ENCODE assay signal across 8 cellular contexts in the genomic region with DNA sequence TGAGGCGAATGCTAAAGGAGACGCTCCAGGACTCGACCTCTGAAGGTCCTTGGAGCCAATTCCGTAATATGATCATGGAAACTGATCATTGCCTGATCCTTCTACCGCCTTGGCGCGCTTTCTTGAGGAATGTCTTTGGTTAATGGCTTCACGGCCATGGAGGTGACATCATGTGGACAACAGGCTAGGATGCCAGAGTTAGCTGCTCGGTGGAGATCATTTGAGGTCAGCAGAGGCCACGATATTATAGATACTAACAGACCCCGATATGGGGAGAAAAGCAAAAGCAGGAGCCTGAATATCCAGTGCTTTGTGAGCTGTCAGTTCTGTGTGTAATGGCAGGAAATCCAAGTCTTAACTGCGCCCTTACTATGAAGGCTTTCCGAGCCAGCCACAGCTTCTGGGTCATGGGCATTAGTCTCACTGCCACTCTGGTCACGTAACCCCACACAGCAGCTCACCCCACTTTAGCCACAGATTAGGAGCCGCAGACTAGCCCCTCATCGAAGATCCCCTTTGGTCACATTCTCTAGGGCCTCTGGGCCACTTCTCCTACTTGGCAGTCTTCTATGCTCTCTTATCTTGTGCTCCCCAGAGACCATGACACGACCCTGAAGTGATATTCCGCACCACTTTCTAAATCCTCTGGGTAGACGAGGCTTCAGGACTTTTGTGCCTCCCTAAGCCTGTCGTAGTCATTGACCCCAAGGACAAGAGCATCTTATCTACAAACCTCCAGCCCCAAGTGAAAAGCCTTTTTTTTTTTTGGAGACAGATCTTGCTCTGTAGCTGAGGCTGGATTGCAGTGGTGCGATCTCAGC. TPM values are rescaled to one million over a fixed set of nuclear protein-coding genes. Genes with fewer than 3 reads are reported as not detected.
A peak's percentile ranks its signal among the peaks of the same experiment; 100 is the strongest.
DNase-seq lines count a peak whose midpoint lies in the region; ATAC-seq and TF ChIP-seq lines count a peak whose summit lies in the region.

No MANE protein-coding gene starts in this region.

- peak overlapping the region; percentile 99 for H3K4me3 Mint-ChIP-seq in stimulated activated naive CD8-positive, alpha-beta T cell treated with anti-CD3 and anti-CD28 coated beads, Interleukin-15, Interleukin-2, amounts not matched to agents 100 ng/mL and 50 ng/mL, for 24 hours
- H3K4me3 Mint-ChIP-seq in immature natural killer cell: peak overlapping the region; percentile 94 to 96 (median 94)

- H3K27ac ChIP-seq in angular gyrus (ENCODE audit: low read depth, low read length) (peak overlapping the region; percentile 81), suprapubic skin (peak overlapping the region; percentile 94)

- ATAC-seq in stimulated activated naive CD8-positive, alpha-beta T cell treated with anti-CD3 and anti-CD28 coated beads, Interleukin-15, Interleukin-2, amounts not matched to agents 100 U/mL and 50 U/mL, for 24 hours: no peak
- ATAC-seq in GM21528 (IDR thresholded peaks at IDR 0.05; ENCODE audit: low FRiP score, unreplicated experiment): no peak

- TF ChIP-seq EP300 in suprapubic skin (IDR thresholded peaks at IDR 0.05): no peak

- WGBS in suprapubic skin: 33% methylated on average over 20 of the region's 21 CpGs

- H3K36me3 Mint-ChIP-seq in stimulated activated naive CD8-positive, alpha-beta T cell treated with anti-CD3 and anti-CD28 coated beads, Interleukin-15, Interleukin-2, amounts not matched to agents 100 ng/mL and 50 ng/mL, for 24 hours (ENCODE audit: low read depth): peaks cover 48% of the 10 kb centered on the region
- H3K36me3 Mint-ChIP-seq in immature natural killer cell: no peaks in the 10 kb centered on the region

- no peak for DNase-seq in stimulated activated naive CD8-positive, alpha-beta T cell treated with anti-CD3 and anti-CD28 coated beads, Interleukin-15, Interleukin-2, amounts not matched to agents 100 U/mL and 50 U/mL, for 24 hours
- DNase-seq in immature natural killer cell (no peak), suprapubic skin (ENCODE audit: low spot score in 2 of 2) (peak in 1 of 2 donors; percentile 63), globus pallidus (ENCODE audit: low spot score) (no peak), LoVo (ENCODE audit: low spot score) (no peak)

- no peaks in the 10 kb centered on the region for H3K27me3 Mint-ChIP-seq in stimulated activated naive CD8-positive, alpha-beta T cell treated with anti-CD3 and anti-CD28 coated beads, Interleukin-15, Interleukin-2, amounts not matched to agents 100 ng/mL and 50 ng/mL, for 24 hours
- peaks cover 0 to 3% (median 2%) of the 10 kb centered on the region in 3 donors for H3K27me3 Mint-ChIP-seq in immature natural killer cell (ENCODE audit: low read depth in 3 of 3)

- peak overlapping the region; percentile 97 for H3K27ac Mint-ChIP-seq in stimulated activated naive CD8-positive, alpha-beta T cell treated with anti-CD3 and anti-CD28 coated beads, Interleukin-15, Interleukin-2, amounts not matched to agents 100 ng/mL and 50 ng/mL, for 24 hours
- peak overlapping the region; percentile 98 to 99 (median 98) for H3K27ac Mint-ChIP-seq in immature natural killer cell

- no peaks in the 10 kb centered on the region for H3K9me3 Mint-ChIP-seq in stimulated activated naive CD8-positive, alpha-beta T cell treated with anti-CD3 and anti-CD28 coated beads, Interleukin-15, Interleukin-2, amounts not matched to agents 100 ng/mL and 50 ng/mL, for 24 hours
- no peaks in the 10 kb centered on the region for H3K9me3 Mint-ChIP-seq in immature natural killer cell

- H3K36me3 ChIP-seq in suprapubic skin: peaks cover 10% of the 10 kb centered on the region

- H3K4me3 ChIP-seq in suprapubic skin: peak overlapping the region; percentile 75

- no peaks in the 10 kb centered on the region for H3K27me3 ChIP-seq in suprapubic skin

- no peak for TF ChIP-seq POLR2A in suprapubic skin (IDR thresholded peaks at IDR 0.05)

- H3K4me1 Mint-ChIP-seq in stimulated activated naive CD8-positive, alpha-beta T cell treated with anti-CD3 and anti-CD28 coated beads, Interleukin-15, Interleukin-2, amounts not matched to agents 100 ng/mL and 50 ng/mL, for 24 hours (ENCODE audit: low read depth): peaks cover 56% of the 10 kb centered on the region
- H3K4me1 Mint-ChIP-seq in immature natural killer cell: peaks cover 48 to 65% of the 10 kb centered on the region in 2 donors

- H3K9me3 ChIP-seq in suprapubic skin: no peaks in the 10 kb centered on the region

- no peak for TF ChIP-seq CTCF in suprapubic skin (IDR thresholded peaks at IDR 0.05)

- peaks cover 54% of the 10 kb centered on the region for H3K4me1 ChIP-seq in suprapubic skin

RNA-seq across cellular contexts. Expression of gene CS, which starts 0.7 kb away (rescaled TPM):
- polyA plus RNA-seq in immature natural killer cell: 10 to 100 TPM; 41.7 to 82.2 (median 67.3) TPM
- total RNA-seq in suprapubic skin: 100 to 1,000 TPM; 176 to 218 (median 179) TPM

RNA-seq across cellular contexts. Expression of gene CNPY2, which starts 14.9 kb away (rescaled TPM):
- polyA plus RNA-seq in immature natural killer cell: 100 to 1,000 TPM; 201 to 232 (median 228) TPM
- 10 to 100 TPM; 36.4 to 51.4 (median 42.4) TPM for total RNA-seq in suprapubic skin

RNA-seq across cellular contexts. Expression of gene PAN2, which starts 32.9 kb away (rescaled TPM):
- polyA plus RNA-seq in immature natural killer cell: 1 to 10 TPM; 4.6 to 9.4 (median 8.7) TPM
- 100 to 1,000 TPM in 1 of 4 donors, 10 to 100 TPM in 3; 27.2 to 141 (median 39.7) TPM for total RNA-seq in suprapubic skin

RNA-seq across cellular contexts. Expression of gene COQ10A, which starts 34.1 kb away (rescaled TPM):
- polyA plus RNA-seq in immature natural killer cell: 10 to 100 TPM; 12.0 to 18.6 (median 18.3) TPM
- 10 to 100 TPM in 1 of 4 donors, 1 to 10 TPM in 3; 3.4 to 17.0 (median 7.6) TPM for total RNA-seq in suprapubic skin

RNA-seq across cellular contexts. Expression of gene IL23A, which starts 37.8 kb away (rescaled TPM):
- 1 to 10 TPM in 1 of 3 donors, under 1 TPM in 2; 0.21 to 1.5 (median 0.40) TPM for polyA plus RNA-seq in immature natural killer cell
- total RNA-seq in suprapubic skin: not detected
